In genomic region chr2:54042908-54043620, GRCh38 we compare ENCODE assay signal across 17 cellular contexts.
DNase-seq lines count a peak whose midpoint lies in the region; ATAC-seq and TF ChIP-seq lines count a peak whose summit lies in the region.
"Had no signal": no experiment of that assay in that cellular context is flagged by ENCODE, and none has a peak within 500 bp of the region (broad histone marks: within the 10 kb centered on the region; RNA-seq: fewer than 3 reads in every experiment).

No MANE protein-coding gene starts in this region.

- no peak for TF ChIP-seq CTCF in uterus (IDR thresholded peaks at IDR 0.05)
- no peak for TF ChIP-seq CTCF in foreskin fibroblast (IDR thresholded peaks at IDR 0.05; ENCODE audit: low read depth, low read length)

- H3K36me3 ChIP-seq in muscle layer of duodenum (ENCODE audit: control insufficient read depth in 1 of 2, insufficient read depth in 2 of 2, low read length in 2 of 2) (peaks cover 0 to 7% of the 10 kb centered on the region in 2 donors), uterus (no peaks in the 10 kb centered on the region)

- H3K4me3 ChIP-seq in muscle layer of duodenum (ENCODE audit: low read depth in 1 of 2, low read length in 2 of 2): no peak overlapping the region
- H3K4me3 ChIP-seq in uterus: no peak overlapping the region
- no peak overlapping the region for H3K4me3 ChIP-seq in foreskin fibroblast (ENCODE audit: low read depth in 1 of 2, low read length in 2 of 2)
- H3K4me3 ChIP-seq: GM23338 had no signal

- H3K27ac ChIP-seq in muscle layer of duodenum (ENCODE audit: low read length) (peak overlapping the region; percentile 48), uterus (peak overlapping the region; percentile 69 to 74)

- intact Hi-C loops in uterus (cut with DNase I; ENCODE audit: low total_unique reads): no loop called here

- no peak for ATAC-seq in GM21619 (IDR thresholded peaks at IDR 0.05; ENCODE audit: unreplicated experiment)
- ATAC-seq: GM23338; stimulated activated effector memory CD8-positive, alpha-beta T cell treated with anti-CD3 and anti-CD28 coated beads, Interleukin-12 subunit alpha, Interleukin-12 subunit beta, amount 100 ng/mL, for 72 hours had no signal

- DNase-seq in DMS53 (lab: John Stamatoyannopoulos, UW) (peak; percentile 49), DMS53 treated with DMSO at 0.1 percent for 48 hours (lab: John Stamatoyannopoulos, UW; ENCODE audit: unreplicated experiment) (no peak), foreskin melanocyte (peak; percentile 13), uterus (no peak), foreskin fibroblast (no peak), iPS-NIHi11 (ENCODE audit: low spot score) (no peak)
- DNase-seq: activated CD4-positive, alpha-beta T cell treated with anti-CD3 and anti-CD28 coated beads, Interleukin-2, amount 50 U/mL, for 4 hours; amniotic stem cell; kidney; naive B cell; NCI-H82; retina; stimulated activated CD4-positive, alpha-beta T cell treated with anti-CD3 and anti-CD28 coated beads, Interleukin-4, amount 100 ng/mL, for 24 hours had no signal

- peaks cover 0 to 4% of the 10 kb centered on the region in 2 donors for H3K9me3 ChIP-seq in muscle layer of duodenum (ENCODE audit: control insufficient read depth in 1 of 2, low read length in 2 of 2)
- H3K9me3 ChIP-seq in uterus: no peaks in the 10 kb centered on the region

- H3K27me3 ChIP-seq in muscle layer of duodenum (ENCODE audit: low read depth, low read length) (no peaks in the 10 kb centered on the region), uterus (no peaks in the 10 kb centered on the region)

- H3K4me1 ChIP-seq in muscle layer of duodenum (ENCODE audit: control insufficient read depth in 1 of 2, insufficient read depth in 2 of 2, low read length in 2 of 2): peaks cover 0 to 12% of the 10 kb centered on the region in 2 donors
- no peaks in the 10 kb centered on the region for H3K4me1 ChIP-seq in uterus

- TF ChIP-seq POLR2A in uterus (IDR thresholded peaks at IDR 0.05): no peak

Comparison
In these comparisons a context has a peak if more than half of its experiments do, and no peak if none do; other contexts are left out.
1. DNase-seq: peak in DMS53 (single experiment) and foreskin melanocyte (single experiment); none in DMS53 treated with DMSO at 0.1 percent for 48 hours (single experiment), uterus (0 of 2), foreskin fibroblast (0 of 2) and iPS-NIHi11 (single experiment).